In the genomic region with DNA sequence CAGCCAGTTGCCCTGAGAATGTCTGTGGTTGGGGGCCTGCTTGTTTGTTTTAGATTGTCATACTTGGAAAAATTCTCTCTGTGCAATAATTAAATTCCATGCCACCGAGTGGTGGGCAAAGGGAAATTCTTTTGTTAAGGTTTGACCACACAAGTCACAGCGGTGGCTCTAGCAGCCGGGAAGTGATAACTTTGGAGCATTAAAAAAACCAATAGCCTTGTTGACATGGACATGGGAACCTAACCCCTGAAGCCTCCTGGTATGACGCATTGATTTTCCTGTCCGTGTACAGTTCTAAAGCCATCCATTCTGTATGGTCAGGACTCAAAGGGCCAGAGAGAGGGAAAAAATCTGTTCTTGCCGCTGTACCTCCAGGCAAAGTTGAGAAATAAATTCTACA, we compare ENCODE assay signal across 15 cellular contexts.
DNase-seq lines count a peak whose midpoint lies in the region; ATAC-seq, FAIRE-seq and TF ChIP-seq lines count a peak whose summit lies in the region.
"Had no signal": no experiment of that assay in that cellular context is flagged by ENCODE, and none has a peak within 500 bp of the region (broad histone marks: within the 10 kb centered on the region; RNA-seq: fewer than 3 reads in every experiment).

No MANE protein-coding gene starts in this region.

- no peak overlapping the region for H2BK5ac ChIP-seq in mesenchymal stem cell (ENCODE audit: low read depth, low read length, poor library complexity, severe bottlenecking)

- H3K9ac ChIP-seq in HepG2 (ENCODE audit: insufficient read depth, low read depth, low read length) (no peak overlapping the region), mesenchymal stem cell (ENCODE audit: low read length) (no peak overlapping the region)
- H3K9ac ChIP-seq: BLaER1, GM23248 had no signal

- H3K27ac ChIP-seq in HepG2 (ENCODE audit: extremely low read length, insufficient read depth, low read length) (no peak overlapping the region), right lobe of liver (no peak overlapping the region), mesenchymal stem cell (ENCODE audit: low read length, poor library complexity, severe bottlenecking) (no peak overlapping the region), ascending aorta (no peak overlapping the region)
- H3K27ac ChIP-seq: 22Rv1, BLaER1, GM23248 had no signal

- no peak overlapping the region for H2AK5ac ChIP-seq in mesenchymal stem cell (ENCODE audit: low read length, severe bottlenecking)

- no peak for FAIRE-seq in HepG2 (lab: Jason Lieb, UNC)
- FAIRE-seq: GM18507 had no signal

- H3K4me2 ChIP-seq in HepG2 (ENCODE audit: low read depth, low read length) (no peak overlapping the region), mesenchymal stem cell (ENCODE audit: low read length, poor library complexity, severe bottlenecking) (no peak overlapping the region)
- H3K4me2 ChIP-seq: BLaER1 had no signal

- no peak for TF ChIP-seq EP300 in HepG2 (IDR thresholded peaks at IDR 0.05; ENCODE audit: low read depth in 2 of 2, low read length in 2 of 2)
- TF ChIP-seq EP300 in HepG2 (CRISPR knock-in tag; IDR thresholded peaks at IDR 0.05; ENCODE audit: borderline replicate concordance): no peak

- no peaks in the 10 kb centered on the region for H3K36me3 ChIP-seq in HepG2 (replicated peaks in 1 of 2; ENCODE audit: control insufficient read depth in 1 of 2, insufficient read depth in 2 of 2, low read length in 2 of 2)
- H3K36me3 ChIP-seq in right lobe of liver: no peaks in the 10 kb centered on the region
- H3K36me3 ChIP-seq in mesenchymal stem cell (ENCODE audit: control insufficient read depth in 1 of 2, insufficient read depth in 2 of 2, low read depth in 1 of 2, low read length in 2 of 2): no peaks in the 10 kb centered on the region
- no peaks in the 10 kb centered on the region for H3K36me3 ChIP-seq in ascending aorta
- H3K36me3 ChIP-seq: BLaER1 had no signal

- H3K4me1 ChIP-seq in HepG2 (ENCODE audit: insufficient read depth, low read length) (peaks cover 71% of the 10 kb centered on the region), right lobe of liver (no peaks in the 10 kb centered on the region), mesenchymal stem cell (ENCODE audit: control insufficient read depth, insufficient read depth, low read depth, low read length) (no peaks in the 10 kb centered on the region), ascending aorta (no peaks in the 10 kb centered on the region)

- no peaks in the 10 kb centered on the region for H3K27me3 ChIP-seq in HepG2 (ENCODE audit: control insufficient read depth in 1 of 2, insufficient read depth in 2 of 2, low read length in 2 of 2)
- no peaks in the 10 kb centered on the region for H3K27me3 ChIP-seq in right lobe of liver
- no peaks in the 10 kb centered on the region for H3K27me3 ChIP-seq in mesenchymal stem cell (ENCODE audit: control insufficient read depth in 1 of 2, insufficient read depth in 1 of 2, low read length in 2 of 2)
- no peaks in the 10 kb centered on the region for H3K27me3 ChIP-seq in ascending aorta
- H3K27me3 ChIP-seq: BLaER1 had no signal

- H3K4me3 ChIP-seq in HepG2 (replicated peaks in 1 of 3; ENCODE audit: insufficient read depth in 1 of 3, low read depth in 2 of 3, low read length in 3 of 3) (no peak overlapping the region), right lobe of liver (no peak overlapping the region), mesenchymal stem cell (ENCODE audit: insufficient read depth in 1 of 2, low read depth in 1 of 2, low read length in 2 of 2) (no peak overlapping the region), ascending aorta (no peak overlapping the region)
- H3K4me3 ChIP-seq: BLaER1, GM23248 had no signal

- H3K27me3 Mint-ChIP-seq in progenitor cell of endocrine pancreas: peaks cover 28% of the 10 kb centered on the region

- no peak for TF ChIP-seq RAD21 in HepG2 (CRISPR knock-in tag; IDR thresholded peaks at IDR 0.05)

- POLR2A ChIA-PET in HepG2 (lab: Yijun Ruan, JAX): no interaction called here

- in situ Hi-C loops in HepG2 (cut with HindIII; ENCODE audit: extremely low pct_ligation_motif_present, low pct_unique_long_range_greater_than_20kb): no loop called here

- TF ChIP-seq CTCF in HepG2 (CRISPR knock-in tag; IDR thresholded peaks at IDR 0.05) (no peak), right lobe of liver (IDR thresholded peaks at IDR 0.05) (no peak), progenitor cell of endocrine pancreas (IDR thresholded peaks at IDR 0.05; ENCODE audit: unreplicated experiment) (no peak), ascending aorta (IDR thresholded peaks at IDR 0.05) (no peak)

- no peak overlapping the region for H3K4me3 Mint-ChIP-seq in progenitor cell of endocrine pancreas (ENCODE audit: low read depth)
- H3K4me3 Mint-ChIP-seq: CD8-positive, alpha-beta memory T cell had no signal

- peaks cover 99% of the 10 kb centered on the region for H3K9me3 ChIP-seq in HepG2 (ENCODE audit: low read length)
- H3K9me3 ChIP-seq in right lobe of liver: no peaks in the 10 kb centered on the region
- no peaks in the 10 kb centered on the region for H3K9me3 ChIP-seq in mesenchymal stem cell (ENCODE audit: control insufficient read depth, low read length)
- H3K9me3 ChIP-seq in ascending aorta: no peaks in the 10 kb centered on the region
- H3K9me3 ChIP-seq: BLaER1 had no signal

- intact Hi-C loops in HepG2 (cut with micrococcal nuclease; ENCODE audit: unreplicated experiment) (no loop called here), right lobe of liver (cut with DNase I) (no loop called here), ascending aorta (cut with DNase I) (no loop called here)

- H4K91ac ChIP-seq in mesenchymal stem cell (ENCODE audit: low read length): peak overlapping the region; percentile 11

- peak overlapping the region in 1 of 2 experiments; percentile 9 for H3K4ac ChIP-seq in mesenchymal stem cell (ENCODE audit: low read depth in 1 of 2, low read length in 2 of 2)

- H3K18ac ChIP-seq in mesenchymal stem cell (ENCODE audit: low read depth in 1 of 2, low read length in 2 of 2): no peak overlapping the region

- peaks cover 32% of the 10 kb centered on the region for H3K4me1 Mint-ChIP-seq in progenitor cell of endocrine pancreas (ENCODE audit: low read depth)
- H3K4me1 Mint-ChIP-seq: CD8-positive, alpha-beta memory T cell had no signal

- ATAC-seq in HepG2: peak; percentile 57; the same call in 2 of the 3 replicates
- no peak for ATAC-seq in right lobe of liver

- TF ChIP-seq POLR2A in HepG2 (IDR thresholded peaks at IDR 0.05; ENCODE audit: insufficient read depth in 1 of 2, low read depth in 2 of 2, low read length in 2 of 2): no peak
- no peak for TF ChIP-seq POLR2A in right lobe of liver (IDR thresholded peaks at IDR 0.05)

- WGBS in HepG2 (ENCODE audit: low lambda C conversion rate): 50% methylated on average over 6 of the region's 6 CpGs
- WGBS in right lobe of liver (ENCODE audit: insufficient coverage, low coverage, low lambda C conversion rate, missing lambda C conversion rate): 36% methylated on average over 6 of the region's 6 CpGs
- 55% methylated on average over 6 of the region's 6 CpGs for WGBS in mesenchymal stem cell

- H2BK120ac ChIP-seq in mesenchymal stem cell (ENCODE audit: low read depth, low read length): no peak overlapping the region

- no peak overlapping the region for H2BK15ac ChIP-seq in mesenchymal stem cell (ENCODE audit: low read depth, poor library complexity, severe bottlenecking)

- no peak overlapping the region for H4K8ac ChIP-seq in mesenchymal stem cell (ENCODE audit: low read length)

- peak overlapping the region in 1 of 2 experiments; percentile 15 for H2BK12ac ChIP-seq in mesenchymal stem cell (ENCODE audit: low read length in 2 of 2)

- no peak overlapping the region for H3K23ac ChIP-seq in mesenchymal stem cell (ENCODE audit: low read length in 2 of 2)

- no peak overlapping the region for H2AFZ ChIP-seq in HepG2 (ENCODE audit: low read length)
- no peak overlapping the region for H2AFZ ChIP-seq in mesenchymal stem cell (ENCODE audit: low read depth, low read length)
- H2AFZ ChIP-seq: GM23248 had no signal

- no peaks in the 10 kb centered on the region for H3K79me1 ChIP-seq in mesenchymal stem cell (replicated peaks; ENCODE audit: low read length, poor library complexity, severe bottlenecking)

- H4K20me1 ChIP-seq in HepG2 (ENCODE audit: insufficient read depth, low read length): no peaks in the 10 kb centered on the region
- H4K20me1 ChIP-seq: BLaER1 had no signal

- H3K9me3 Mint-ChIP-seq in progenitor cell of endocrine pancreas (ENCODE audit: low read depth): no peaks in the 10 kb centered on the region

- CTCF ChIA-PET in HepG2 (lab: Yijun Ruan, JAX; ENCODE audit: low intra/inter-chr PET ratio, low total read pairs): no interaction called here

- DNase-seq in HepG2 (ENCODE audit: low spot score): peak; percentile 4
- DNase-seq in right lobe of liver: no peak
- DNase-seq in mesenchymal stem cell: peak; percentile 12
- DNase-seq in progenitor cell of endocrine pancreas (ENCODE audit: low spot score, unreplicated experiment): no peak
- no peak for DNase-seq in cerebellum (ENCODE audit: low spot score)
- DNase-seq in NCI-H1417 treated with DMSO at 0.1 percent for 48 hours (lab: John Stamatoyannopoulos, UW): no peak
- no peak for DNase-seq in ascending aorta (ENCODE audit: low spot score in 2 of 2)
- DNase-seq: AML-193; CD8-positive, alpha-beta memory T cell; DMS53; GM23248; H7 had no signal

- H3K36me3 Mint-ChIP-seq in progenitor cell of endocrine pancreas (ENCODE audit: insufficient read depth): no peaks in the 10 kb centered on the region
- H3K36me3 Mint-ChIP-seq: CD8-positive, alpha-beta memory T cell had no signal

- no TSS peak for BruUV-seq in HepG2 (replicated peaks; lab: Mats Ljungman, UMichigan)

- H3K27ac Mint-ChIP-seq in progenitor cell of endocrine pancreas: peak overlapping the region; percentile 2
- H3K27ac Mint-ChIP-seq: CD8-positive, alpha-beta memory T cell had no signal

- H3K79me2 ChIP-seq in HepG2 (ENCODE audit: insufficient read depth, low read length): no peaks in the 10 kb centered on the region

- no peak overlapping the region for H3K14ac ChIP-seq in mesenchymal stem cell (ENCODE audit: low read length in 2 of 2)

TF ChIP-seq in HepG2, 621 proteins besides CTCF, POLR2A, EP300 and RAD21 (continues in another document):
- TF ChIP-seq ZNF20 (CRISPR knock-in tag; IDR thresholded peaks at IDR 0.05) (no peak), FOXA3 (CRISPR knock-in tag; IDR thresholded peaks at IDR 0.05) (0 out of 2 replicates have a peak, but pooled peaks have one; percentile 23)

Comparison
In these comparisons a context has a peak if more than half of its experiments do, and no peak if none do; other contexts are left out.
1. DNase-seq: peak in HepG2 (single experiment) and mesenchymal stem cell (single experiment); none in right lobe of liver (0 of 3), progenitor cell of endocrine pancreas (single experiment), cerebellum (single experiment), NCI-H1417 treated with DMSO at 0.1 percent for 48 hours (single experiment) and ascending aorta (0 of 2).